Comparison of ENCODE assay signal across 9 cellular contexts in the genomic region with DNA sequence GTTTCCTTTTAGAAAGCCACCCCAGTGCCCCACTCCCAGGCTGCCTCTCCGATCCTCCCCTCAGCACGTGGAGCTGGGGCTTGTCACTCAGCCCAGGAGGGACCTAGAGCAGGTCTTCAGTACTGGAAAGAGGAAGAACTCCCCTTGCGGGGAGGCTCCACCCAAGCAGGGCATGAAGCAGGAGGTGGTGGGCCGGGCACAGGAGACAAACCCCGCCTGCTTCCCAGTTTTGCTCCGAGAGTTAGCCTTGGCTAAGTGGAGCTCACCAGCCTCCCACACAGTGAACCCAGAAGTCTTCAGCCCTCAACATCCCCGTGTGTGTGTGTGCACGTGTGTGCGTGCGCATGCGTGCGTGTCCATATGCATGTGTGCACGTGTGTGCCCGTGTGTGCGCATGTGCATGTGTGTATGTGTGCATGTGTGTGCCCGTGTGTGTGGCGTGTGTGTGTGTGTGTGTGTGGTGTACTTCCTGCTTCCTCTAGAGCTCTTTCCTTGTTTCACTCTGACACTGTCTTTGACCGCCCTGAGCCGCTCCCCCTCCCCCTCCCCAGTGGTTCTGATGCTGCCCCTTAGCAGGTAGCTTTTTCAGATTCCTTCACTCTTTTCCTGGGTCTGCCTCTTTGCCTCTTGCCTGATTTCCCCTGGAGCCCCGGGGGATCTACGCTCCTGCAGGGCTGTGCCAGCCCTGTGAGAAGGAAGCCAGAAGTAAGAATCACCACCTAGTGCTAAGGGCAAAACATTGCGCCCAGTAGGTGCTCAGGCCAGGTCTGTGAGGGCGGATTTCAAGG.
A peak's percentile ranks its signal among the peaks of the same experiment; 100 is the strongest.
DNase-seq lines count a peak whose midpoint lies in the region; ATAC-seq, FAIRE-seq and TF ChIP-seq lines count a peak whose summit lies in the region.
"Had no signal": no experiment of that assay in that cellular context is flagged by ENCODE, and none has a peak within 500 bp of the region (broad histone marks: within the 10 kb centered on the region; RNA-seq: fewer than 3 reads in every experiment).

No MANE protein-coding gene starts in this region.

- H2AFZ ChIP-seq in OCI-LY3 (ENCODE audit: low read depth, low read length), result peak overlapping the region; percentile 54
- H2AFZ ChIP-seq: hepatocyte had no signal

- intact Hi-C loops in heart left ventricle (cut with DNase I) (no loop called here), pancreas (cut with DNase I) (no loop called here)

- no peaks in the 10 kb centered on the region for H3K27me3 ChIP-seq in H7 (ENCODE audit: control insufficient read depth, insufficient read depth, low read length)
- H3K27me3 ChIP-seq in OCI-LY3 (ENCODE audit: low read depth, low read length), result peaks cover 12% of the 10 kb centered on the region
- peaks cover 0 to 3% (median 0%) of the 10 kb centered on the region in 9 donors for H3K27me3 ChIP-seq in heart left ventricle
- H3K27me3 ChIP-seq in pancreas, result no peaks in the 10 kb centered on the region
- H3K27me3 ChIP-seq: hepatocyte had no signal

- no peaks in the 10 kb centered on the region for H4K20me1 ChIP-seq in OCI-LY3 (ENCODE audit: insufficient read depth, low read length)

- H3K27ac ChIP-seq in OCI-LY3 (ENCODE audit: low read length) (no peak overlapping the region), heart left ventricle (no peak overlapping the region), pancreas (no peak overlapping the region)
- H3K27ac ChIP-seq: hepatocyte had no signal

- WGBS in heart left ventricle, 4 donors, result 61 to 72% (median 65%) methylated on average over 14 to 23 of the region's 23 CpGs
- 61 to 72% methylated on average over 22 to 23 of the region's 23 CpGs for WGBS in pancreas, 2 donors

- H3K4me3 ChIP-seq in H7 (ENCODE audit: insufficient read depth, low read depth, low read length), result no peak overlapping the region
- 0 out of 2 replicates have a peak overlapping the region, but pooled peaks have one; percentile 13 for H3K4me3 ChIP-seq in OCI-LY3 (ENCODE audit: low read length)
- H3K4me3 ChIP-seq in heart left ventricle, result no peak overlapping the region
- H3K4me3 ChIP-seq in pancreas, result no peak overlapping the region
- H3K4me3 ChIP-seq: hepatocyte had no signal

- no peaks in the 10 kb centered on the region for H3K79me2 ChIP-seq in OCI-LY3 (ENCODE audit: low read length)
- H3K79me2 ChIP-seq: hepatocyte had no signal

- peak overlapping the region; percentile 43 for H3K4me2 ChIP-seq in OCI-LY3 (ENCODE audit: low read length)
- H3K4me2 ChIP-seq: hepatocyte had no signal

- ATAC-seq in heart left ventricle (peak in 2 of 4 donors; percentile 54 to 59), pancreas (peak in 3 of 4 donors; percentile 37 to 73 (median 62))

- H3K4me1 ChIP-seq in OCI-LY3 (ENCODE audit: low read length) (peaks cover 60% of the 10 kb centered on the region), heart left ventricle (peaks cover 0 to 26% (median 0%) of the 10 kb centered on the region in 12 donors), pancreas (no peaks in the 10 kb centered on the region)

- DNase-seq in H7 (peak; percentile 73), heart left ventricle (peak in 4 of 5 donors; percentile 29 to 69 (median 48)), pancreas (peak in 1 of 6 donors; percentile 34), NCI-H1105 (lab: John Stamatoyannopoulos, UW) (no peak), NCI-H446 (lab: John Stamatoyannopoulos, UW) (no peak), D721Med (ENCODE audit: insufficient read length, low spot score) (no peak)
- DNase-seq in activated T-cell treated with anti-CD3 and anti-CD28 coated beads, Interleukin-2, amount 50 U/mL, for 1 hour, result no peak

- no peak for FAIRE-seq in pancreas (lab: Jason Lieb, UNC)
- no peak for FAIRE-seq in D721Med (lab: Jason Lieb, UNC)

- H3K9me3 ChIP-seq in OCI-LY3 (ENCODE audit: insufficient read depth, low read length) (no peaks in the 10 kb centered on the region), heart left ventricle (no peaks in the 10 kb centered on the region), pancreas (no peaks in the 10 kb centered on the region)

- TF ChIP-seq CTCF in OCI-LY3 (IDR thresholded peaks at IDR 0.05; ENCODE audit: low read depth, low read length), result peak; percentile 14
- TF ChIP-seq CTCF in heart left ventricle (IDR thresholded peaks at IDR 0.05), result no peak
- TF ChIP-seq CTCF in pancreas (IDR thresholded peaks at IDR 0.05), result no peak
- TF ChIP-seq CTCF in D721Med (IDR thresholded peaks at IDR 0.05; ENCODE audit: insufficient read depth, missing control alignments), result no peak

- H3K9ac ChIP-seq in OCI-LY3 (ENCODE audit: low read length), result no peak overlapping the region

- H3K36me3 ChIP-seq in H7 (replicated peaks; ENCODE audit: control insufficient read depth, insufficient read depth, low read length) (no peaks in the 10 kb centered on the region), OCI-LY3 (replicated peaks; ENCODE audit: low read depth, low read length) (no peaks in the 10 kb centered on the region), heart left ventricle (no peaks in the 10 kb centered on the region), pancreas (no peaks in the 10 kb centered on the region)

- TF ChIP-seq POLR2A in heart left ventricle (IDR thresholded peaks at IDR 0.05), result no peak

Comparison
In these comparisons a context has a peak if more than half of its experiments do, and no peak if none do; other contexts are left out.
1. DNase-seq: peak in H7 (single experiment) and heart left ventricle (4 of 5); none in NCI-H1105 (single experiment), NCI-H446 (0 of 2), activated T-cell treated with anti-CD3 and anti-CD28 coated beads, Interleukin-2, amount 50 U/mL, for 1 hour (single experiment) and D721Med (single experiment).